Comparison of ENCODE assay signal across 1 cellular context in genomic region chr20:37681384-37681977, GRCh38.
TF ChIP-seq lines count a peak whose summit lies in the region.

No MANE protein-coding gene starts in this region.

TF ChIP-seq in IMR-90, 13 proteins besides CTCF, POLR2A, EP300 and RAD21:
- TF ChIP-seq RFX5 (IDR thresholded peaks at IDR 0.05; ENCODE audit: low read depth, low read length) (no peak), SMC3 (IDR thresholded peaks at IDR 0.05; ENCODE audit: low read depth, low read length) (no peak)
